ENCODE assay signal across 36 cellular contexts in genomic region chr3:114469070-114469469, GRCh38.
"Had no signal": no experiment of that assay in that cellular context is flagged by ENCODE, and none has a peak within 500 bp of the region (broad histone marks: within the 10 kb centered on the region; RNA-seq: fewer than 3 reads in every experiment).

No MANE protein-coding gene starts in this region.

- H3K9me3 Mint-ChIP-seq: activated CD4-positive, alpha-beta memory T cell treated with anti-CD3 and anti-CD28 coated beads, Interleukin-2, amount 10 ng/mL, durations not matched to agents 7 days and 5 days; activated CD4-positive, alpha-beta T cell treated with anti-CD3 and anti-CD28 coated beads, Interleukin-2, amount 10 ng/mL, durations not matched to agents 7 days and 5 days; activated naive CD4-positive, alpha-beta T cell treated with anti-CD3 and anti-CD28 coated beads, Interleukin-2, amount 10 ng/mL, durations not matched to agents 7 days and 5 days; activated naive CD4-positive, alpha-beta T cell treated with anti-CD3 and anti-CD28 coated beads, Interleukin-2, amount 50 U/mL, for 24 hours; activated naive CD8-positive, alpha-beta T cell treated with anti-CD3 and anti-CD28 coated beads, Interleukin-2, amount 50 U/mL, for 24 hours; activated T-cell treated with anti-CD3 and anti-CD28 coated beads, Interleukin-2, amount 50 U/mL, for 24 hours; activated T-helper 2 cell treated with anti-CD3 and anti-CD28 coated beads, Interferon-gamma antibody, Interleukin-2, Interleukin-4, amounts not matched to agents 10 μg/mL and 5 μg/mL and 100 μg/mL, durations not matched to agents 14 hours and 24 hours and 36 hours; brain; T-helper 1 cell treated with Interleukin-12 subunit alpha and Interleukin-12 subunit beta and Interleukin-4 antibody, amounts not matched to agents 30 μg/mL and 1 μg/mL, for 36 hours; T-helper 2 cell treated with Interferon-gamma antibody and Interleukin-4, amounts not matched to agents 5 μg/mL and 100 μg/mL, for 36 hours had no signal

- H3K4me3 ChIP-seq: ascending aorta, cardiac muscle cell had no signal

- H3K27ac ChIP-seq: cardiac muscle cell, WERI-Rb-1 had no signal

- H3K36me3 ChIP-seq: ascending aorta, cardiac muscle cell, WERI-Rb-1 had no signal

- H3K4me1 Mint-ChIP-seq: activated CD4-positive, alpha-beta memory T cell treated with anti-CD3 and anti-CD28 coated beads, Interleukin-2, amount 10 ng/mL, durations not matched to agents 7 days and 5 days; activated CD4-positive, alpha-beta T cell treated with anti-CD3 and anti-CD28 coated beads, Interleukin-2, amount 10 ng/mL, durations not matched to agents 7 days and 5 days; activated naive CD4-positive, alpha-beta T cell treated with anti-CD3 and anti-CD28 coated beads, Interleukin-2, amount 10 ng/mL, durations not matched to agents 7 days and 5 days; activated naive CD4-positive, alpha-beta T cell treated with anti-CD3 and anti-CD28 coated beads, Interleukin-2, amount 50 U/mL, for 24 hours; activated naive CD8-positive, alpha-beta T cell treated with anti-CD3 and anti-CD28 coated beads, Interleukin-2, amount 10 ng/mL, durations not matched to agents 7 days and 5 days had no signal

- H3K9me3 ChIP-seq: ascending aorta had no signal

- DNase-seq: activated CD4-positive, alpha-beta memory T cell treated with anti-CD3 and anti-CD28 coated beads, Interleukin-2, amount 10 ng/mL, durations not matched to agents 7 days and 5 days; activated CD4-positive, alpha-beta T cell treated with anti-CD3 and anti-CD28 coated beads for 1 hour; activated CD4-positive, alpha-beta T cell treated with anti-CD3 and anti-CD28 coated beads for 36 hours; activated CD4-positive, alpha-beta T cell treated with anti-CD3 and anti-CD28 coated beads for 48 hours; activated CD4-positive, alpha-beta T cell treated with anti-CD3 and anti-CD28 coated beads, Interleukin-2, amount 10 ng/mL, durations not matched to agents 7 days and 5 days; activated CD4-positive, alpha-beta T cell treated with anti-CD3 and anti-CD28 coated beads, Interleukin-2, amount 50 U/mL, for 48 hours; activated CD4-positive, CD25-positive, alpha-beta regulatory T cell; activated CD8-positive, alpha-beta memory T cell treated with anti-CD3 and anti-CD28 coated beads for 24 hours; activated CD8-positive, alpha-beta memory T cell treated with anti-CD3 and anti-CD28 coated beads, Interleukin-2, amount 10 ng/mL, durations not matched to agents 7 days and 5 days; activated CD8-positive, alpha-beta memory T cell treated with anti-CD3 and anti-CD28 coated beads, Interleukin-2, amount 50 U/mL, for 48 hours; activated CD8-positive, alpha-beta T cell treated with anti-CD3 and anti-CD28 coated beads, Interleukin-2, amount 10 ng/mL, durations not matched to agents 7 days and 5 days; activated effector memory CD4-positive, alpha-beta T cell treated with Interleukin-2 at 50 U/mL for 16 hours; activated gamma-delta T cell; activated naive CD4-positive, alpha-beta T cell treated with anti-CD3 and anti-CD28 coated beads, Interleukin-2, amount 10 ng/mL, durations not matched to agents 7 days and 5 days; activated naive CD4-positive, alpha-beta T cell treated with Interleukin-2 at 50 U/mL for 16 hours; activated naive CD8-positive, alpha-beta T cell treated with anti-CD3 and anti-CD28 coated beads, Interleukin-2, amount 10 ng/mL, durations not matched to agents 7 days and 5 days; activated naive CD8-positive, alpha-beta T cell treated with anti-CD3 and anti-CD28 coated beads, Interleukin-2, amount 50 U/mL, for 24 hours; activated T-cell treated with anti-CD3 and anti-CD28 coated beads, Interleukin-2, amount 50 U/mL, for 24 hours; activated T-cell treated with anti-CD3 and anti-CD28 coated beads, Interleukin-2, amount 50 U/mL, for 48 hours; amygdala; anterior cingulate cortex; central memory CD4-positive, alpha-beta T cell; T-helper 1 cell; T-helper 2 cell; T-helper 9 cell; WERI-Rb-1 had no signal

- H3K27ac Mint-ChIP-seq: activated CD4-positive, alpha-beta memory T cell treated with anti-CD3 and anti-CD28 coated beads, Interleukin-2, amount 10 ng/mL, durations not matched to agents 7 days and 5 days; activated CD4-positive, alpha-beta T cell treated with anti-CD3 and anti-CD28 coated beads for 36 hours; activated CD4-positive, alpha-beta T cell treated with anti-CD3 and anti-CD28 coated beads, Interleukin-2, amount 10 ng/mL, durations not matched to agents 7 days and 5 days; activated CD8-positive, alpha-beta memory T cell treated with anti-CD3 and anti-CD28 coated beads, Interleukin-2, amount 10 ng/mL, durations not matched to agents 7 days and 5 days; activated CD8-positive, alpha-beta T cell treated with anti-CD3 and anti-CD28 coated beads, Interleukin-2, amount 10 ng/mL, durations not matched to agents 7 days and 5 days; activated naive CD4-positive, alpha-beta T cell treated with anti-CD3 and anti-CD28 coated beads, Interleukin-2, amount 10 ng/mL, durations not matched to agents 7 days and 5 days; activated naive CD4-positive, alpha-beta T cell treated with anti-CD3 and anti-CD28 coated beads, Interleukin-2, amount 50 U/mL, for 24 hours; activated naive CD8-positive, alpha-beta T cell; activated naive CD8-positive, alpha-beta T cell treated with anti-CD3 and anti-CD28 coated beads, Interleukin-2, amount 10 ng/mL, durations not matched to agents 7 days and 5 days; activated naive CD8-positive, alpha-beta T cell treated with anti-CD3 and anti-CD28 coated beads, Interleukin-2, amount 50 U/mL, for 24 hours; activated T-cell treated with anti-CD3 and anti-CD28 coated beads, Interleukin-2, amount 50 U/mL, for 24 hours; activated T-helper 2 cell treated with anti-CD3 and anti-CD28 coated beads, Interferon-gamma antibody, Interleukin-2, Interleukin-4, amounts not matched to agents 10 μg/mL and 5 μg/mL and 100 μg/mL, durations not matched to agents 14 hours and 24 hours and 36 hours; T-helper 1 cell treated with Interleukin-12 subunit alpha and Interleukin-12 subunit beta and Interleukin-4 antibody, amounts not matched to agents 30 μg/mL and 1 μg/mL, for 36 hours; T-helper 2 cell treated with Interferon-gamma antibody and Interleukin-4, amounts not matched to agents 5 μg/mL and 100 μg/mL, for 36 hours; WTC11 had no signal

- H3K36me3 Mint-ChIP-seq: activated CD8-positive, alpha-beta memory T cell treated with anti-CD3 and anti-CD28 coated beads, Interleukin-2, amount 10 ng/mL, durations not matched to agents 7 days and 5 days; activated naive CD4-positive, alpha-beta T cell treated with anti-CD3 and anti-CD28 coated beads, Interleukin-2, amount 10 ng/mL, durations not matched to agents 7 days and 5 days; activated naive CD8-positive, alpha-beta T cell treated with anti-CD3 and anti-CD28 coated beads, Interleukin-2, amount 10 ng/mL, durations not matched to agents 7 days and 5 days; brain; WTC11 had no signal

- H3K27me3 ChIP-seq: ascending aorta, cardiac muscle cell had no signal

- ATAC-seq: activated CD4-positive, alpha-beta T cell treated with anti-CD3 and anti-CD28 coated beads for 36 hours; activated CD4-positive, CD25-positive, alpha-beta regulatory T cell treated with anti-CD3 and anti-CD28 coated beads, Interleukin-2, amount 50 U/mL, for 24 hours; activated CD8-positive, alpha-beta memory T cell treated with anti-CD3 and anti-CD28 coated beads, Interleukin-2, amount 10 ng/mL, durations not matched to agents 7 days and 5 days; activated CD8-positive, alpha-beta T cell treated with anti-CD3 and anti-CD28 coated beads, Interleukin-2, amount 10 ng/mL, durations not matched to agents 7 days and 5 days; activated naive CD8-positive, alpha-beta T cell treated with anti-CD3 and anti-CD28 coated beads, Interleukin-2, amount 50 U/mL, for 24 hours; WTC11 had no signal

- H3K4me3 Mint-ChIP-seq: activated CD4-positive, alpha-beta memory T cell treated with anti-CD3 and anti-CD28 coated beads, Interleukin-2, amount 10 ng/mL, durations not matched to agents 7 days and 5 days; activated CD4-positive, alpha-beta T cell treated with anti-CD3 and anti-CD28 coated beads for 36 hours; activated CD4-positive, alpha-beta T cell treated with anti-CD3 and anti-CD28 coated beads, Interleukin-2, amount 10 ng/mL, durations not matched to agents 7 days and 5 days; activated CD8-positive, alpha-beta memory T cell treated with anti-CD3 and anti-CD28 coated beads, Interleukin-2, amount 10 ng/mL, durations not matched to agents 7 days and 5 days; activated CD8-positive, alpha-beta T cell treated with anti-CD3 and anti-CD28 coated beads, Interleukin-2, amount 10 ng/mL, durations not matched to agents 7 days and 5 days; activated naive CD4-positive, alpha-beta T cell treated with anti-CD3 and anti-CD28 coated beads, Interleukin-2, amount 10 ng/mL, durations not matched to agents 7 days and 5 days; activated naive CD4-positive, alpha-beta T cell treated with anti-CD3 and anti-CD28 coated beads, Interleukin-2, amount 50 U/mL, for 24 hours; activated naive CD8-positive, alpha-beta T cell; activated naive CD8-positive, alpha-beta T cell treated with anti-CD3 and anti-CD28 coated beads, Interleukin-2, amount 10 ng/mL, durations not matched to agents 7 days and 5 days; activated naive CD8-positive, alpha-beta T cell treated with anti-CD3 and anti-CD28 coated beads, Interleukin-2, amount 50 U/mL, for 24 hours; activated T-cell treated with anti-CD3 and anti-CD28 coated beads, Interleukin-2, amount 50 U/mL, for 24 hours; T-helper 1 cell treated with Interleukin-12 subunit alpha and Interleukin-12 subunit beta and Interleukin-4 antibody, amounts not matched to agents 30 μg/mL and 1 μg/mL, for 36 hours; T-helper 2 cell treated with Interferon-gamma antibody and Interleukin-4, amounts not matched to agents 5 μg/mL and 100 μg/mL, for 36 hours; WTC11 had no signal

- H3K27me3 Mint-ChIP-seq: activated CD4-positive, alpha-beta memory T cell treated with anti-CD3 and anti-CD28 coated beads, Interleukin-2, amount 10 ng/mL, durations not matched to agents 7 days and 5 days; activated CD4-positive, alpha-beta T cell treated with anti-CD3 and anti-CD28 coated beads for 36 hours; activated CD4-positive, alpha-beta T cell treated with anti-CD3 and anti-CD28 coated beads, Interleukin-2, amount 10 ng/mL, durations not matched to agents 7 days and 5 days; activated CD8-positive, alpha-beta memory T cell treated with anti-CD3 and anti-CD28 coated beads, Interleukin-2, amount 10 ng/mL, durations not matched to agents 7 days and 5 days; activated naive CD4-positive, alpha-beta T cell treated with anti-CD3 and anti-CD28 coated beads, Interleukin-2, amount 10 ng/mL, durations not matched to agents 7 days and 5 days; activated naive CD4-positive, alpha-beta T cell treated with anti-CD3 and anti-CD28 coated beads, Interleukin-2, amount 50 U/mL, for 24 hours; activated naive CD8-positive, alpha-beta T cell; activated naive CD8-positive, alpha-beta T cell treated with anti-CD3 and anti-CD28 coated beads, Interleukin-2, amount 10 ng/mL, durations not matched to agents 7 days and 5 days; activated naive CD8-positive, alpha-beta T cell treated with anti-CD3 and anti-CD28 coated beads, Interleukin-2, amount 50 U/mL, for 24 hours; activated T-cell treated with anti-CD3 and anti-CD28 coated beads, Interleukin-2, amount 50 U/mL, for 24 hours; brain had no signal
